In genomic region chr6:16857969-16858592, GRCh38 we compare ENCODE assay signal across 1 cellular context.
TF ChIP-seq lines count a peak whose summit lies in the region.

No MANE protein-coding gene starts in this region.

TF ChIP-seq in K562, 482 proteins besides CTCF, POLR2A, EP300 and RAD21 (continued from another document and continues in another):
- TF ChIP-seq, protein P1, sequence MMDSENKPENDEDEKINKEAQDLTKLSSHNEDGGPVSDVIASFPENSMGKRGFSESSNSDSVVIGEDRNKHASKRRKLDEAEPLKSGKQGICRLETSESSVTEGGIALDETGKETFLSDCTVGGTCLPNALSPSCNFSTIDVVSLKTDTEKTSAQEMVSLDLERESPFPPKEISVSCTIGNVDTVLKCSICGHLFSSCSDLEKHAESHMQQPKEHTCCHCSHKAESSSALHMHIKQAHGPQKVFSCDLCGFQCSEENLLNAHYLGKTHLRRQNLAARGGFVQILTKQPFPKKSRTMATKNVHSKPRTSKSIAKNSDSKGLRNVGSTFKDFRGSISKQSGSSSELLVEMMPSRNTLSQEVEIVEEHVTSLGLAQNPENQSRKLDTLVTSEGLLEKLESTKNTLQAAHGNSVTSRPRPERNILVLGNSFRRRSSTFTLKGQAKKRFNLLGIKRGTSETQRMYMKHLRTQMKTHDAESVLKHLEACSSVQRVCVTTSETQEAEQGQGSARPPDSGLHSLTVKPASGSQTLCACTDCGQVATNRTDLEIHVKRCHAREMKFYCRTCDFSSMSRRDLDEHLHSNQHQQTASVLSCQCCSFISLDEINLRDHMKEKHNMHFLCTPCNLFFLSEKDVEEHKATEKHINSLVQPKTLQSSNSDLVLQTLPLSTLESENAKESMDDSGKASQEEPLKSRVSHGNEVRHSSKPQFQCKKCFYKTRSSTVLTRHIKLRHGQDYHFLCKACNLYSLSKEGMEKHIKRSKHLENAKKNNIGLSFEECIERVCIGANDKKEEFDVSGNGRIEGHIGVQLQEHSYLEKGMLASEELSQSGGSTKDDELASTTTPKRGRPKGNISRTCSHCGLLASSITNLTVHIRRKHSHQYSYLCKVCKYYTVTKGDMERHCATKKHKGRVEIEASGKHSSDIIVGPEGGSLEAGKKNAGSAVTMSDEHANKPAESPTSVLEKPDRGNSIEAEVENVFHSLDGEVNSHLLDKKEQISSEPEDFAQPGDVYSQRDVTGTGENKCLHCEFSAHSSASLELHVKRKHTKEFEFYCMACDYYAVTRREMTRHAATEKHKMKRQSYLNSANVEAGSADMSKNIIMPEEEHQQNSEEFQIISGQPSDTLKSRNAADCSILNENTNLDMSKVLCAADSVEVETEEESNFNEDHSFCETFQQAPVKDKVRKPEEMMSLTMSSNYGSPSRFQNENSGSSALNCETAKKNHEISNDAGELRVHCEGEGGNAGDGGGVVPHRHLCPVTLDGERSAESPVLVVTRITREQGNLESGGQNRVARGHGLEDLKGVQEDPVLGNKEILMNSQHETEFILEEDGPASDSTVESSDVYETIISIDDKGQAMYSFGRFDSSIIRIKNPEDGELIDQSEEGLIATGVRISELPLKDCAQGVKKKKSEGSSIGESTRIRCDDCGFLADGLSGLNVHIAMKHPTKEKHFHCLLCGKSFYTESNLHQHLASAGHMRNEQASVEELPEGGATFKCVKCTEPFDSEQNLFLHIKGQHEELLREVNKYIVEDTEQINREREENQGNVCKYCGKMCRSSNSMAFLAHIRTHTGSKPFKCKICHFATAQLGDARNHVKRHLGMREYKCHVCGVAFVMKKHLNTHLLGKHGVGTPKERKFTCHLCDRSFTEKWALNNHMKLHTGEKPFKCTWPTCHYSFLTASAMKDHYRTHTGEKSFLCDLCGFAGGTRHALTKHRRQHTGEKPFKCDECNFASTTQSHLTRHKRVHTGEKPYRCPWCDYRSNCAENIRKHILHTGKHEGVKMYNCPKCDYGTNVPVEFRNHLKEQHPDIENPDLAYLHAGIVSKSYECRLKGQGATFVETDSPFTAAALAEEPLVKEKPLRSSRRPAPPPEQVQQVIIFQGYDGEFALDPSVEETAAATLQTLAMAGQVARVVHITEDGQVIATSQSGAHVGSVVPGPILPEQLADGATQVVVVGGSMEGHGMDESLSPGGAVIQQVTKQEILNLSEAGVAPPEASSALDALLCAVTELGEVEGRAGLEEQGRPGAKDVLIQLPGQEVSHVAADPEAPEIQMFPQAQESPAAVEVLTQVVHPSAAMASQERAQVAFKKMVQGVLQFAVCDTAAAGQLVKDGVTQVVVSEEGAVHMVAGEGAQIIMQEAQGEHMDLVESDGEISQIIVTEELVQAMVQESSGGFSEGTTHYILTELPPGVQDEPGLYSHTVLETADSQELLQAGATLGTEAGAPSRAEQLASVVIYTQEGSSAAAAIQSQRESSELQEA (IDR thresholded peaks at IDR 0.05; ENCODE audit: low read depth) = no peak
- TF ChIP-seq ZFX (CRISPR knock-in tag; IDR thresholded peaks at IDR 0.05) (no peak), ZFP30 (CRISPR knock-in tag; IDR thresholded peaks at IDR 0.05; ENCODE audit: borderline replicate concordance) (no peak), BHLHE40 (IDR thresholded peaks at IDR 0.05; ENCODE audit: low read length) (no peak), NFE2 (IDR thresholded peaks at IDR 0.05; ENCODE audit: low read depth) (peak; percentile 50; the same call in 1 of the 2 replicates), HMG20B (CRISPR knock-in tag; IDR thresholded peaks at IDR 0.05) (no peak), ZNF165 (CRISPR knock-in tag; IDR thresholded peaks at IDR 0.05; ENCODE audit: borderline replicate concordance) (no peak), ZNF143 (CRISPR knock-in tag; IDR thresholded peaks at IDR 0.05) (no peak), ZNF347 (CRISPR knock-in tag; IDR thresholded peaks at IDR 0.05; ENCODE audit: low read depth) (no peak), NCOR1 (IDR thresholded peaks at IDR 0.05) (peak; percentile 62), RUNX1 (IDR thresholded peaks at IDR 0.05; ENCODE audit: low read depth) (no peak), E2F4 (CRISPR knock-in tag; IDR thresholded peaks at IDR 0.05; ENCODE audit: low read depth) (no peak), FOXP4 (CRISPR knock-in tag; IDR thresholded peaks at IDR 0.05; ENCODE audit: borderline replicate concordance) (no peak), RHOXF2B (CRISPR knock-in tag; conservative IDR thresholded peaks at IDR 0.05) (no peak), RBM15 (IDR thresholded peaks at IDR 0.05; ENCODE audit: insufficient read depth, low read length) (no peak), MLX (CRISPR knock-in tag; conservative IDR thresholded peaks at IDR 0.05) (no peak), NFE2L1 (tag; IDR thresholded peaks at IDR 0.05; ENCODE audit: borderline replicate concordance, low read depth) (no peak), CEBPZ (IDR thresholded peaks at IDR 0.05; ENCODE audit: borderline replicate concordance, low read depth, low read length) (no peak), CREM (IDR thresholded peaks at IDR 0.05; ENCODE audit: low read depth) (no peak), ZNF507 (tag; conservative IDR thresholded peaks at IDR 0.05) (no peak), TSC22D4 (tag; IDR thresholded peaks at IDR 0.05) (no peak), STAG1 (CRISPR knock-in tag; IDR thresholded peaks at IDR 0.05; ENCODE audit: borderline replicate concordance) (no peak), ZHX1 (conservative IDR thresholded peaks at IDR 0.05; ENCODE audit: low read length) (no peak), HDAC1 (IDR thresholded peaks at IDR 0.05) (peak in 1 of 2 experiments; percentile 52; a peak in 1 of 4 replicates)
- TF ChIP-seq, protein P2, sequence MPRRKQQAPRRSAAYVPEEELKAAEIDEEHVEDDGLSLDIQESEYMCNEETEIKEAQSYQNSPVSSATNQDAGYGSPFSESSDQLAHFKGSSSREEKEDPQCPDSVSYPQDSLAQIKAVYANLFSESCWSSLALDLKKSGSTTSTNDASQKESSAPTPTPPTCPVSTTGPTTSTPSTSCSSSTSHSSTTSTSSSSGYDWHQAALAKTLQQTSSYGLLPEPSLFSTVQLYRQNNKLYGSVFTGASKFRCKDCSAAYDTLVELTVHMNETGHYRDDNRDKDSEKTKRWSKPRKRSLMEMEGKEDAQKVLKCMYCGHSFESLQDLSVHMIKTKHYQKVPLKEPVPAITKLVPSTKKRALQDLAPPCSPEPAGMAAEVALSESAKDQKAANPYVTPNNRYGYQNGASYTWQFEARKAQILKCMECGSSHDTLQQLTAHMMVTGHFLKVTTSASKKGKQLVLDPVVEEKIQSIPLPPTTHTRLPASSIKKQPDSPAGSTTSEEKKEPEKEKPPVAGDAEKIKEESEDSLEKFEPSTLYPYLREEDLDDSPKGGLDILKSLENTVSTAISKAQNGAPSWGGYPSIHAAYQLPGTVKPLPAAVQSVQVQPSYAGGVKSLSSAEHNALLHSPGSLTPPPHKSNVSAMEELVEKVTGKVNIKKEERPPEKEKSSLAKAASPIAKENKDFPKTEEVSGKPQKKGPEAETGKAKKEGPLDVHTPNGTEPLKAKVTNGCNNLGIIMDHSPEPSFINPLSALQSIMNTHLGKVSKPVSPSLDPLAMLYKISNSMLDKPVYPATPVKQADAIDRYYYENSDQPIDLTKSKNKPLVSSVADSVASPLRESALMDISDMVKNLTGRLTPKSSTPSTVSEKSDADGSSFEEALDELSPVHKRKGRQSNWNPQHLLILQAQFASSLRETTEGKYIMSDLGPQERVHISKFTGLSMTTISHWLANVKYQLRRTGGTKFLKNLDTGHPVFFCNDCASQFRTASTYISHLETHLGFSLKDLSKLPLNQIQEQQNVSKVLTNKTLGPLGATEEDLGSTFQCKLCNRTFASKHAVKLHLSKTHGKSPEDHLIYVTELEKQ (CRISPR knock-in tag; IDR thresholded peaks at IDR 0.05) = no peak
- TF ChIP-seq, protein P3, sequence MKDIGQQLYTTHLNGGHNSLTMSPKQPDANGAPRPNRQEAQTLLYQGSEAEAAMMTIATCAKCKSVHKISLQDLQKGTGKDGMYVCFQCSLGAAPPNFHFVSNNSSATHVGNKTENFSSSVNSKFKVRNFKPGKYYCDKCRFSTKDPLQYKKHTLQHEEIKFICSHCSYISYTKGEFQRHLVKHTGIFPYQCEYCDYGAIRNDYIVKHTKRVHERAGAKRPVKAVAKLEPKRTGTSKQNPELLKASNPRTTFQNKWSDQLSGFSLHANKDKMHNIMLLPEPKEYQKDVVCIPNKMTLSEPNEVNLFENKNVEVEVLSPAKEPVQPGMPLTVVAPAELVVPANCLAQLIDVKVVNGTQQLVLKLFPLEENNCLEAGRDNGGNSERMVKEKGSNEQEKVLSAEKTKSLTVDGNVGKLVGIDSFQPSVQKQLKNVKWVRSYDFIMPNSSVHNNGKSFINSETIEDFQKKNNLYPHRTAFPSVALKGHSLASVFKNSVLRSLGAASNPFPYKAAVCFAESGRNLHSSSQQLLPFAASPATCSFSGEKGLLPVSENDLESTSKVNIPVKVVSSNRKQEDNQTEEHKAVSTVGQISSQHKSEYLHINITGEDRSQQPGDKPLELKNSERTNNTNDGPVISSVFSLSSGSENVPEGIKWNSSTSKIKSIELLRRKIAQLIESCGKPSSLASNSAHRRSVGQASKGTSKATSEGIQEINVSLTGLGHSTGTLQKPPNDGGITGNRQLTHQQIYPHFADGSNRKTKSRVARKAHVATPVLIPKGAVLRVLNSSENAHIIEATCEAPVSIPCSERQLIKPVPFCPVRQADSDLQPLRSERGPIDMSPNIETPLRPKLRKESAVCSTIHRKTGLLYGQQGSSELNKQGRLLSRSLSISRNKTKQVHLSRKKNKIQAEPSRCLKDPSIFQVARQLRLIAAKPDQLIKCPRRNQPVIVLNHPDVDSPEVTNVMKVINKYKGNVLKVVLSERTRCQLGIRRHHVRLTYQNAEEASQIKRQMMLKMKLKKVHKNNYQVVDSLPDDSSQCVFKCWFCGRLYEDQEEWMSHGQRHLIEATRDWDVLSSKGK (CRISPR knock-in tag; IDR thresholded peaks at IDR 0.05) = no peak
